ENCODE assay signal across 18 cellular contexts in genomic region chr12:124553862-124554428, GRCh38. TPM values are rescaled to one million over a fixed set of nuclear protein-coding genes. Genes with fewer than 3 reads are reported as not detected.
DNase-seq lines count a peak whose midpoint lies in the region; ATAC-seq, FAIRE-seq and TF ChIP-seq lines count a peak whose summit lies in the region.
"Had no signal": no experiment of that assay in that cellular context is flagged by ENCODE, and none has a peak within 500 bp of the region (broad histone marks: within the 10 kb centered on the region; RNA-seq: fewer than 3 reads in every experiment).

No MANE protein-coding gene starts in this region.

- H3K9me3 Mint-ChIP-seq in activated naive CD8-positive, alpha-beta T cell (ENCODE audit: low read depth) = no peaks in the 10 kb centered on the region
- H3K9me3 Mint-ChIP-seq in activated naive CD8-positive, alpha-beta T cell treated with anti-CD3 and anti-CD28 coated beads, Interleukin-2, amount 50 U/mL, for 24 hours = no peaks in the 10 kb centered on the region
- no peaks in the 10 kb centered on the region for H3K9me3 Mint-ChIP-seq in mesothelial cell of epicardium

- TF ChIP-seq EP300 in suprapubic skin (IDR thresholded peaks at IDR 0.05) = no peak

- no peak for ATAC-seq in activated naive CD8-positive, alpha-beta T cell treated with anti-CD3 and anti-CD28 coated beads, Interleukin-2, amount 50 U/mL, for 24 hours
- ATAC-seq in T-helper 17 cell (no peak), lower lobe of right lung (no peak)

- H3K4me1 ChIP-seq in suprapubic skin (peaks cover 65% of the 10 kb centered on the region), lower lobe of right lung (peaks cover 95% of the 10 kb centered on the region)

- no peak for TF ChIP-seq POLR2A in suprapubic skin (IDR thresholded peaks at IDR 0.05)

- peaks cover 63% of the 10 kb centered on the region for H3K4me1 Mint-ChIP-seq in activated naive CD8-positive, alpha-beta T cell (ENCODE audit: low read depth)
- H3K4me1 Mint-ChIP-seq in activated naive CD8-positive, alpha-beta T cell treated with anti-CD3 and anti-CD28 coated beads, Interleukin-2, amount 50 U/mL, for 24 hours = peaks cover 69% of the 10 kb centered on the region
- H3K4me1 Mint-ChIP-seq in T-helper 17 cell = peaks cover 44% of the 10 kb centered on the region
- peaks cover 51% of the 10 kb centered on the region for H3K4me1 Mint-ChIP-seq in mesothelial cell of epicardium

- no peak for TF ChIP-seq CTCF in mesothelial cell of epicardium (IDR thresholded peaks at IDR 0.05; ENCODE audit: unreplicated experiment)
- TF ChIP-seq CTCF in suprapubic skin (IDR thresholded peaks at IDR 0.05) = no peak
- TF ChIP-seq CTCF in lower lobe of right lung (IDR thresholded peaks at IDR 0.05) = no peak

- H3K27ac ChIP-seq in suprapubic skin (no peak overlapping the region), lower lobe of right lung (no peak overlapping the region)
- H3K27ac ChIP-seq: VCaP had no signal

- H3K9me3 ChIP-seq in T-helper 17 cell (ENCODE audit: control insufficient read depth, low read length, poor library complexity, severe bottlenecking) (no peaks in the 10 kb centered on the region), suprapubic skin (no peaks in the 10 kb centered on the region), lower lobe of right lung (no peaks in the 10 kb centered on the region)
- H3K9me3 ChIP-seq: breast epithelium had no signal

- 80% methylated on average over 18 of the region's 18 CpGs for WGBS in suprapubic skin

- H3K36me3 ChIP-seq in suprapubic skin (no peaks in the 10 kb centered on the region), lower lobe of right lung (no peaks in the 10 kb centered on the region)
- H3K36me3 ChIP-seq: breast epithelium had no signal

- H3K4me3 ChIP-seq in suprapubic skin = no peak overlapping the region
- no peak overlapping the region for H3K4me3 ChIP-seq in lower lobe of right lung

- H3K4me3 Mint-ChIP-seq in activated naive CD8-positive, alpha-beta T cell = peak overlapping the region; percentile 61
- H3K4me3 Mint-ChIP-seq in activated naive CD8-positive, alpha-beta T cell treated with anti-CD3 and anti-CD28 coated beads, Interleukin-2, amount 50 U/mL, for 24 hours = no peak overlapping the region
- peak overlapping the region; percentile 45 for H3K4me3 Mint-ChIP-seq in T-helper 17 cell
- no peak overlapping the region for H3K4me3 Mint-ChIP-seq in mesothelial cell of epicardium

- intact Hi-C loops in lower lobe of right lung (cut with DNase I) = no loop called here

- no peak overlapping the region for H3K27ac Mint-ChIP-seq in activated naive CD8-positive, alpha-beta T cell
- H3K27ac Mint-ChIP-seq in activated naive CD8-positive, alpha-beta T cell treated with anti-CD3 and anti-CD28 coated beads, Interleukin-2, amount 50 U/mL, for 24 hours = no peak overlapping the region
- H3K27ac Mint-ChIP-seq in T-helper 17 cell (peak overlapping the region; percentile 45), mesothelial cell of epicardium (peak overlapping the region; percentile 56)

- H3K27me3 ChIP-seq in suprapubic skin (no peaks in the 10 kb centered on the region), lower lobe of right lung (ENCODE audit: low read depth) (no peaks in the 10 kb centered on the region)
- H3K27me3 ChIP-seq: breast epithelium had no signal

- no peaks in the 10 kb centered on the region for H3K27me3 Mint-ChIP-seq in activated naive CD8-positive, alpha-beta T cell
- no peaks in the 10 kb centered on the region for H3K27me3 Mint-ChIP-seq in activated naive CD8-positive, alpha-beta T cell treated with anti-CD3 and anti-CD28 coated beads, Interleukin-2, amount 50 U/mL, for 24 hours
- H3K27me3 Mint-ChIP-seq in T-helper 17 cell = no peaks in the 10 kb centered on the region
- H3K27me3 Mint-ChIP-seq in mesothelial cell of epicardium (ENCODE audit: low read depth) = no peaks in the 10 kb centered on the region

- H3K36me3 Mint-ChIP-seq in activated naive CD8-positive, alpha-beta T cell = no peaks in the 10 kb centered on the region
- no peaks in the 10 kb centered on the region for H3K36me3 Mint-ChIP-seq in activated naive CD8-positive, alpha-beta T cell treated with anti-CD3 and anti-CD28 coated beads, Interleukin-2, amount 50 U/mL, for 24 hours (ENCODE audit: low read depth)
- no peaks in the 10 kb centered on the region for H3K36me3 Mint-ChIP-seq in T-helper 17 cell (ENCODE audit: low read depth)
- H3K36me3 Mint-ChIP-seq in mesothelial cell of epicardium = no peaks in the 10 kb centered on the region

- no peak for DNase-seq in activated naive CD8-positive, alpha-beta T cell treated with anti-CD3 and anti-CD28 coated beads, Interleukin-2, amount 50 U/mL, for 24 hours
- no peak for DNase-seq in T-helper 17 cell
- DNase-seq in mesothelial cell of epicardium (ENCODE audit: low spot score in 2 of 2, unreplicated experiment in 2 of 2) = no peak
- peak; percentile 4 for DNase-seq in superior temporal gyrus (ENCODE audit: extremely low spot score)
- no peak for DNase-seq in suprapubic skin (ENCODE audit: low spot score in 2 of 2)
- no peak for DNase-seq in lower lobe of right lung
- no peak for DNase-seq in GM19239 (ENCODE audit: insufficient read length, low spot score)
- DNase-seq: effector CD4-positive, alpha-beta T cell; hypothalamus; NCI-H1105 treated with DMSO at 0.1 percent for 48 hours; NCI-H2171 treated with DMSO at 0.1 percent for 48 hours; NCI-H774; stimulated activated CD4-positive, alpha-beta T cell treated with anti-CD3 and anti-CD28 coated beads, Interleukin-12 subunit alpha, Interleukin-12 subunit beta, amount 100 ng/mL, for 4 hours; SW 1271 had no signal

- no peak for FAIRE-seq in GM19239 (lab: Jason Lieb, UNC)
- FAIRE-seq: RCC 7860 had no signal

RNA-seq across cellular contexts. Expression of gene NCOR2, which starts 13.5 kb away (rescaled TPM):
- 100 to 1,000 TPM; 107 to 119 TPM for total RNA-seq in T-helper 17 cell
- 316 to 336 TPM (median 331 TPM) in 3 replicates for total RNA-seq in mesothelial cell of epicardium
- total RNA-seq in suprapubic skin = 100 to 1,000 TPM; 111 to 264 (median 187) TPM
- total RNA-seq in lower lobe of right lung = 318 TPM

Comparison
In these comparisons a context has a peak if more than half of its experiments do, and no peak if none do; other contexts are left out.
1. H3K4me3 Mint-ChIP-seq: peak in activated naive CD8-positive, alpha-beta T cell (single experiment) and T-helper 17 cell (single experiment); none in activated naive CD8-positive, alpha-beta T cell treated with anti-CD3 and anti-CD28 coated beads, Interleukin-2, amount 50 U/mL, for 24 hours (single experiment) and mesothelial cell of epicardium (single experiment).
2. H3K27ac Mint-ChIP-seq: peak in T-helper 17 cell (single experiment) and mesothelial cell of epicardium (single experiment); none in activated naive CD8-positive, alpha-beta T cell (single experiment) and activated naive CD8-positive, alpha-beta T cell treated with anti-CD3 and anti-CD28 coated beads, Interleukin-2, amount 50 U/mL, for 24 hours (single experiment).